ENCODE assay signal across 25 cellular contexts in the genomic region with DNA sequence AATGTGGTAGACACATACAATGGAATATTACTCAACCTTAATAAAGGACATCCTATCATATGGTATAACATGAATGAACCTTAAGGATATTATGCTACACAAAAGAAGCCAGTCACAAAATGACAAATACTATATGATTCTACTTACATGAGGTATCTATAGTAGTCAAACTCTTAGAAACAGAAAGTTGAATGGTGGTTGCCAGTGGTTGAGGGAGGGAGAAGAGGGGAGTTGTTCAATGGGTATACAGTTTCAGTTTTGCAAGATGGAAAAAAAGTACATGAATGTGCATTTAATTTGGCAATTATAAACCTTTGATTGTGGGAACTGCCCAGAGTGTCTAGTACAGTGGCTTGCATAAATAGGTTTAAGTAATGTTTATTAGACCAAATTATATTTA.
"Had no signal": no experiment of that assay in that cellular context is flagged by ENCODE, and none has a peak within 500 bp of the region (broad histone marks: within the 10 kb centered on the region; RNA-seq: fewer than 3 reads in every experiment).

No MANE protein-coding gene starts in this region.

- H3K27me3 ChIP-seq: brain microvascular endothelial cell, cardiac muscle cell, SJSA1 had no signal

- H3K27me3 Mint-ChIP-seq: activated CD4-positive, alpha-beta memory T cell treated with anti-CD3 and anti-CD28 coated beads for 36 hours; activated CD4-positive, alpha-beta T cell treated with anti-CD3 and anti-CD28 coated beads, Interleukin-2, amount 10 ng/mL, durations not matched to agents 24 days and 14 days; activated naive CD4-positive, alpha-beta T cell treated with anti-CD3 and anti-CD28 coated beads, Interleukin-2, amount 50 U/mL, for 24 hours had no signal

- ATAC-seq: PC-3, SK-N-SH treated with all-trans-retinoic acid at 6 μM for 48 hours, WTC11 had no signal

- H3K36me3 ChIP-seq: brain microvascular endothelial cell, cardiac muscle cell, SJSA1 had no signal

- H3K4me1 Mint-ChIP-seq: activated CD4-positive, alpha-beta T cell treated with anti-CD3 and anti-CD28 coated beads, Interleukin-2, amount 10 ng/mL, durations not matched to agents 24 days and 14 days; activated naive CD4-positive, alpha-beta T cell treated with anti-CD3 and anti-CD28 coated beads, Interleukin-2, amount 50 U/mL, for 24 hours; WTC11 had no signal

- H3K36me3 Mint-ChIP-seq: activated CD4-positive, alpha-beta memory T cell treated with anti-CD3 and anti-CD28 coated beads for 36 hours; activated naive CD4-positive, alpha-beta T cell treated with anti-CD3 and anti-CD28 coated beads, Interleukin-2, amount 50 U/mL, for 24 hours; WTC11 had no signal

- DNase-seq: activated CD4-positive, alpha-beta memory T cell treated with anti-CD3 and anti-CD28 coated beads for 36 hours; activated CD4-positive, alpha-beta T cell treated with anti-CD3 and anti-CD28 coated beads, Interleukin-2, amount 10 ng/mL, durations not matched to agents 24 days and 14 days; activated CD4-positive, CD25-positive, alpha-beta regulatory T cell treated with anti-CD3 and anti-CD28 coated beads, Interleukin-2, amount 50 U/mL, for 72 hours; activated CD8-positive, alpha-beta memory T cell treated with anti-CD3 and anti-CD28 coated beads, Interleukin-2, amount 50 U/mL, for 4 hours; activated effector memory CD4-positive, alpha-beta T cell treated with Interleukin-2 at 50 U/mL for 16 hours; activated naive CD4-positive, alpha-beta T cell; activated T-cell treated with anti-CD3 and anti-CD28 coated beads, Interleukin-2, amount 50 U/mL, for 1 hour; amygdala; brain microvascular endothelial cell; NCI-H1092; NCI-H1417; NCI-H2029; NCI-H2107; NCI-H345; NCI-H510A; PC-3; SHP77; SW 1271 had no signal

- H3K4me3 ChIP-seq: cardiac muscle cell, SJSA1 had no signal

- H3K27ac ChIP-seq: brain microvascular endothelial cell, cardiac muscle cell, SJSA1 had no signal

- FAIRE-seq: RCC 7860 had no signal

- H3K4me1 ChIP-seq: SJSA1 had no signal

- H3K27ac Mint-ChIP-seq: activated CD4-positive, alpha-beta memory T cell treated with anti-CD3 and anti-CD28 coated beads for 36 hours; activated CD4-positive, alpha-beta T cell treated with anti-CD3 and anti-CD28 coated beads, Interleukin-2, amount 10 ng/mL, durations not matched to agents 24 days and 14 days; activated naive CD4-positive, alpha-beta T cell treated with anti-CD3 and anti-CD28 coated beads, Interleukin-2, amount 50 U/mL, for 24 hours; T-helper 1 cell treated with Interleukin-12 subunit alpha and Interleukin-12 subunit beta and Interleukin-4 antibody, amounts not matched to agents 30 μg/mL and 1 μg/mL, for 36 hours; WTC11 had no signal

- H3K4me3 Mint-ChIP-seq: activated CD4-positive, alpha-beta memory T cell treated with anti-CD3 and anti-CD28 coated beads for 36 hours; activated CD4-positive, alpha-beta T cell treated with anti-CD3 and anti-CD28 coated beads, Interleukin-2, amount 10 ng/mL, durations not matched to agents 24 days and 14 days; activated naive CD4-positive, alpha-beta T cell treated with anti-CD3 and anti-CD28 coated beads, Interleukin-2, amount 50 U/mL, for 24 hours; T-helper 1 cell treated with Interleukin-12 subunit alpha and Interleukin-12 subunit beta and Interleukin-4 antibody, amounts not matched to agents 30 μg/mL and 1 μg/mL, for 36 hours; WTC11 had no signal

- H3K9me3 ChIP-seq: SJSA1 had no signal
